8 cellular contexts compared by ENCODE assay signal in the genomic region with DNA sequence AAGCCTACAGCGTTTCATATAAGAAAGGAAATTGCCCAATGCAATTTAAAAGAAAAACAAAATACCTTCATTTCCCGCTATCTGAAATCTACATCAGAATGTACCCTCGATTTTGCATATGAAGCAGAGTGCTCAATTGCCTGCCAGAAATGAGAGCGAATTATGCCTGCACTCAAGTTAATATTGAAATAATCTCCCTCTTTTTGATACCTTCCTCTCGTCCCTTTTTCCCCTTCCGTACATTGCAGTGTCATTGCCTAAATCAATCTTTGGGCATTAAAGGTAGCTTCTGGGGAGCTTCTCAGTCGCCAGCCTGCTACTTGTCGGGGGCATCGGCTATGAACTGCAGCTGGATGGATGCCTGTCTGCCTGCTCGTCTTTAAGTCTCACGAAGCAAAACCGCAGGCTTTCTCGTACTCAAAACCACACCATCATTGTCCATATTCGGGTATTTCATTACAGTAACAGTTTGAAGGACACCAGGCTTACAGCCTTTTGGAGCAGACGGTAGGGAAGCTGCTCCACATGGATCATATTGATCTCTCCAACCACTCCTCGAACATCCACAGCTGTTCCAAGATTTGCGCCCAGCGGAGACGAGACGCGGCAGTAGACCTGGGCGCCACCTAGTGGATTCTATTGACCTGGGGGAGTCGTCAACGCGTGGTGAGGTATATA.
A peak's percentile ranks its signal among the peaks of the same experiment; 100 is the strongest.
DNase-seq lines count a peak whose midpoint lies in the region; ATAC-seq and TF ChIP-seq lines count a peak whose summit lies in the region.

No MANE protein-coding gene starts in this region.

- H3K4me1 Mint-ChIP-seq in activated T-helper 17 cell treated with anti-CD3 and anti-CD28 coated beads, Interleukin-2, amount 50 U/mL, for 72 hours = peaks cover 7% of the 10 kb centered on the region

- peaks cover 30% of the 10 kb centered on the region for H3K27me3 Mint-ChIP-seq in activated T-helper 17 cell treated with anti-CD3 and anti-CD28 coated beads, Interleukin-2, amount 50 U/mL, for 72 hours

- DNase-seq in EL (peak; percentile 77), GOT3 (lab: John Stamatoyannopoulos, UW) (peak; percentile 35), LHCN-M2 (ENCODE audit: low read depth) (peak; percentile 69), RPMI7951 (ENCODE audit: low read depth) (peak; percentile 74), foreskin keratinocyte (peak in 1 of 2 donors; percentile 57), substantia nigra (lab: John Stamatoyannopoulos, UW) (peak in 41 of 49 donors; percentile 1 to 76 (median 49))

- peak; percentile 85 for TF ChIP-seq CTCF in foreskin keratinocyte (conservative IDR thresholded peaks at IDR 0.05)
- peak; percentile 38 for TF ChIP-seq CTCF in neutrophil (IDR thresholded peaks at IDR 0.05)

- peak overlapping the region; percentile 43 to 62 for H3K4me3 ChIP-seq in neutrophil (ENCODE audit: low read depth in 1 of 2, low read length in 1 of 2)

- peak; percentile 93 for ATAC-seq in activated T-helper 17 cell treated with anti-CD3 and anti-CD28 coated beads, Interleukin-2, amount 50 U/mL, for 72 hours (replicated peaks)
- peak; percentile 97 for ATAC-seq in foreskin keratinocyte

- H3K27me3 ChIP-seq in foreskin keratinocyte (peaks cover 38% of the 10 kb centered on the region), neutrophil (peaks cover 79% of the 10 kb centered on the region)

- no peaks in the 10 kb centered on the region for H3K36me3 Mint-ChIP-seq in activated T-helper 17 cell treated with anti-CD3 and anti-CD28 coated beads, Interleukin-2, amount 50 U/mL, for 72 hours (ENCODE audit: low read depth)

- H3K9me3 ChIP-seq in neutrophil = no peaks in the 10 kb centered on the region

- H3K9me3 Mint-ChIP-seq in activated T-helper 17 cell treated with anti-CD3 and anti-CD28 coated beads, Interleukin-2, amount 50 U/mL, for 72 hours = no peaks in the 10 kb centered on the region

- H3K27ac ChIP-seq in foreskin keratinocyte = no peak overlapping the region
- no peak overlapping the region for H3K27ac ChIP-seq in neutrophil
- H3K27ac ChIP-seq in substantia nigra (ENCODE audit: low read depth, low read length, poor library complexity, severe bottlenecking) = no peak overlapping the region

- H3K36me3 ChIP-seq in neutrophil = no peaks in the 10 kb centered on the region

- H3K4me3 Mint-ChIP-seq in activated T-helper 17 cell treated with anti-CD3 and anti-CD28 coated beads, Interleukin-2, amount 50 U/mL, for 72 hours = peak overlapping the region; percentile 89

- H3K27ac Mint-ChIP-seq in activated T-helper 17 cell treated with anti-CD3 and anti-CD28 coated beads, Interleukin-2, amount 50 U/mL, for 72 hours = peak overlapping the region; percentile 14

- H3K4me1 ChIP-seq in foreskin keratinocyte (no peaks in the 10 kb centered on the region), neutrophil (ENCODE audit: control insufficient read depth in 1 of 2, insufficient read depth in 1 of 2, low read depth in 1 of 2, low read length in 1 of 2) (peaks cover 12 to 13% of the 10 kb centered on the region in 2 experiments)
